11 cellular contexts compared by ENCODE assay signal in genomic region chr18:48997681-48997984, GRCh38.
A peak's percentile ranks its signal among the peaks of the same experiment; 100 is the strongest.
DNase-seq lines count a peak whose midpoint lies in the region; ATAC-seq and TF ChIP-seq lines count a peak whose summit lies in the region.
"Had no signal": no experiment of that assay in that cellular context is flagged by ENCODE, and none has a peak within 500 bp of the region (broad histone marks: within the 10 kb centered on the region; RNA-seq: fewer than 3 reads in every experiment).

No MANE protein-coding gene starts in this region.

- peaks cover 15% of the 10 kb centered on the region for H3K4me1 Mint-ChIP-seq in T-helper 2 cell treated with Interferon-gamma antibody and Interleukin-4, amounts not matched to agents 5 μg/mL and 100 μg/mL, for 36 hours (ENCODE audit: low read depth)

- H3K4me1 ChIP-seq in stomach smooth muscle (ENCODE audit: control insufficient read depth, insufficient read depth, low read length): peaks cover 51% of the 10 kb centered on the region

- H3K27ac Mint-ChIP-seq in T-helper 2 cell treated with Interferon-gamma antibody and Interleukin-4, amounts not matched to agents 5 μg/mL and 100 μg/mL, for 36 hours: peak overlapping the region; percentile 90

- H3K9me3 ChIP-seq in stomach smooth muscle (ENCODE audit: control insufficient read depth in 2 of 2, low read length in 2 of 2): no peaks in the 10 kb centered on the region

- no peak overlapping the region for H3K4me3 Mint-ChIP-seq in T-helper 2 cell treated with Interferon-gamma antibody and Interleukin-4, amounts not matched to agents 5 μg/mL and 100 μg/mL, for 36 hours

- ATAC-seq in GM18868 (IDR thresholded peaks at IDR 0.05; ENCODE audit: unreplicated experiment) (no peak), HG03342 (IDR thresholded peaks at IDR 0.05; ENCODE audit: unreplicated experiment) (no peak)

- H3K27ac ChIP-seq in VCaP: peak overlapping the region; percentile 93
- H3K27ac ChIP-seq in stomach smooth muscle (ENCODE audit: low read length): peak overlapping the region; percentile 69

- peaks cover 11% of the 10 kb centered on the region for H3K27me3 Mint-ChIP-seq in T-helper 2 cell treated with Interferon-gamma antibody and Interleukin-4, amounts not matched to agents 5 μg/mL and 100 μg/mL, for 36 hours (ENCODE audit: low read depth)

- H3K9me3 Mint-ChIP-seq in T-helper 2 cell treated with Interferon-gamma antibody and Interleukin-4, amounts not matched to agents 5 μg/mL and 100 μg/mL, for 36 hours: no peaks in the 10 kb centered on the region

- no peak overlapping the region for H3K4me3 ChIP-seq in stomach smooth muscle (ENCODE audit: low read length in 2 of 2)

- DNase-seq in T-helper 2 cell treated with Interferon-gamma antibody and Interleukin-4, amounts not matched to agents 5 μg/mL and 100 μg/mL, for 36 hours (ENCODE audit: low spot score): no peak
- DNase-seq in T-helper 2 cell: no peak
- DNase-seq in iPS-NIHi11 (ENCODE audit: low spot score): peak; percentile 61
- no peak for DNase-seq in SHP77 treated with DMSO at 0.1 percent for 48 hours (lab: John Stamatoyannopoulos, UW)
- DNase-seq: activated CD4-positive, alpha-beta T cell treated with anti-CD3 and anti-CD28 coated beads for 48 hours; activated naive CD4-positive, alpha-beta T cell treated with anti-CD3 and anti-CD28 coated beads, Interleukin-2, amount 50 U/mL, for 16 hours; NCI-H2171 had no signal

- no peaks in the 10 kb centered on the region for H3K36me3 ChIP-seq in stomach smooth muscle (ENCODE audit: control insufficient read depth in 2 of 2, insufficient read depth in 2 of 2, low read length in 2 of 2)

- no peak overlapping the region for H3K9ac ChIP-seq in stomach smooth muscle (ENCODE audit: low read length in 2 of 2)

- no peaks in the 10 kb centered on the region for H3K27me3 ChIP-seq in stomach smooth muscle (ENCODE audit: control insufficient read depth in 1 of 2, insufficient read depth in 2 of 2, low read length in 2 of 2)

- no peak for TF ChIP-seq CTCF in VCaP (conservative IDR thresholded peaks at IDR 0.05)

- H3K36me3 Mint-ChIP-seq in T-helper 2 cell treated with Interferon-gamma antibody and Interleukin-4, amounts not matched to agents 5 μg/mL and 100 μg/mL, for 36 hours (ENCODE audit: low read depth): no peaks in the 10 kb centered on the region
